In the genomic region with DNA sequence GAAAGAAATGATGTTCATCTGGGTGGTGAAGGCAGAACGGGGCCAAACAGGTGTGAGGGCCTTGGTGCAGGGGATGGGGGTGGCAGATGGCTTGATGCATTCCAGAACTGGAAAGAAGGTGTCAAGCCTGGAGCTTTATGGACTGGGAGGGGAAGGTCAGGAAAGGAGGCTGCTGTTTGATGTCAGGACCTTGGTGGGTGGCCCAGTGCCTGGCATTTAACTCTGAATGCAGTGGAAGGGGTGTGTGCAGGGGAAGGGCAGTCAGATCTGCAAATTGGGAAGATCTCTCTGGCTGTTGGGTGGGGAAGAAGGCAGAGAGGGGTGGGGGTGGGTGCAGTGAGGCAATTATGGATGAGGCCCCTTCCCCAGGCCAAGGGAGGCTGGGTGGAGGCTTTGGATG, we compare ENCODE assay signal across 33 cellular contexts.
"Had no signal": no experiment of that assay in that cellular context is flagged by ENCODE, and none has a peak within 500 bp of the region (broad histone marks: within the 10 kb centered on the region; RNA-seq: fewer than 3 reads in every experiment).

No MANE protein-coding gene starts in this region.

- H3K27ac ChIP-seq: adrenal gland, body of pancreas had no signal

- H3K27me3 Mint-ChIP-seq: activated CD4-positive, alpha-beta T cell treated with anti-CD3 and anti-CD28 coated beads for 36 hours; activated CD4-positive, alpha-beta T cell treated with anti-CD3 and anti-CD28 coated beads, Interleukin-2, amount 10 ng/mL, durations not matched to agents 7 days and 5 days; activated CD8-positive, alpha-beta memory T cell treated with anti-CD3 and anti-CD28 coated beads, Interleukin-2, amount 10 ng/mL, durations not matched to agents 7 days and 5 days; activated naive CD4-positive, alpha-beta T cell treated with anti-CD3 and anti-CD28 coated beads, Interleukin-2, amount 50 U/mL, for 24 hours; activated naive CD8-positive, alpha-beta T cell treated with anti-CD3 and anti-CD28 coated beads for 36 hours; activated naive CD8-positive, alpha-beta T cell treated with anti-CD3 and anti-CD28 coated beads, Interleukin-2, amount 50 U/mL, for 24 hours; effector memory CD8-positive, alpha-beta T cell had no signal

- H3K4me1 ChIP-seq: adrenal gland had no signal

- H3K4me3 Mint-ChIP-seq: activated CD4-positive, alpha-beta T cell treated with anti-CD3 and anti-CD28 coated beads for 36 hours; activated CD4-positive, alpha-beta T cell treated with anti-CD3 and anti-CD28 coated beads, Interleukin-2, amount 10 ng/mL, durations not matched to agents 7 days and 5 days; activated CD8-positive, alpha-beta memory T cell treated with anti-CD3 and anti-CD28 coated beads, Interleukin-2, amount 10 ng/mL, durations not matched to agents 7 days and 5 days; activated CD8-positive, alpha-beta T cell treated with anti-CD3 and anti-CD28 coated beads, Interleukin-2, amount 10 ng/mL, durations not matched to agents 7 days and 5 days; activated naive CD4-positive, alpha-beta T cell treated with anti-CD3 and anti-CD28 coated beads for 36 hours; activated naive CD4-positive, alpha-beta T cell treated with anti-CD3 and anti-CD28 coated beads, Interleukin-2, amount 50 U/mL, for 24 hours; activated naive CD8-positive, alpha-beta T cell treated with anti-CD3 and anti-CD28 coated beads for 36 hours; activated naive CD8-positive, alpha-beta T cell treated with anti-CD3 and anti-CD28 coated beads, Interleukin-2, amount 50 U/mL, for 24 hours; activated T-helper 1 cell treated with anti-CD3 and anti-CD28 coated beads, Interleukin-12 subunit alpha, Interleukin-12 subunit beta, Interleukin-2, Interleukin-4 antibody, amounts not matched to agents 30 ng/mL and 10 ng/mL and 1 ng/mL, durations not matched to agents 14 hours and 24 hours and 36 hours; effector memory CD8-positive, alpha-beta T cell had no signal

- H3K27me3 ChIP-seq: adrenal gland, body of pancreas had no signal

- DNase-seq: activated CD4-positive, alpha-beta T cell treated with anti-CD3 and anti-CD28 coated beads for 36 hours; activated CD4-positive, alpha-beta T cell treated with anti-CD3 and anti-CD28 coated beads, Interleukin-2, amount 10 ng/mL, durations not matched to agents 7 days and 5 days; activated CD4-positive, alpha-beta T cell treated with anti-CD3 and anti-CD28 coated beads, Interleukin-2, amount 50 U/mL, for 4 hours; activated CD4-positive, CD25-positive, alpha-beta regulatory T cell; activated CD4-positive, CD25-positive, alpha-beta regulatory T cell treated with anti-CD3 and anti-CD28 coated beads, Interleukin-2, amount 50 U/mL, for 72 hours; activated CD8-positive, alpha-beta memory T cell treated with anti-CD3 and anti-CD28 coated beads, Interleukin-2, amount 10 ng/mL, durations not matched to agents 7 days and 5 days; activated CD8-positive, alpha-beta memory T cell treated with anti-CD3 and anti-CD28 coated beads, Interleukin-2, amount 50 U/mL, for 4 hours; activated CD8-positive, alpha-beta T cell treated with anti-CD3 and anti-CD28 coated beads, Interleukin-2, amount 10 ng/mL, durations not matched to agents 7 days and 5 days; activated effector memory CD4-positive, alpha-beta T cell treated with anti-CD3 and anti-CD28 coated beads, Interleukin-2, amount 50 U/mL, for 16 hours; activated naive CD4-positive, alpha-beta T cell treated with anti-CD3 and anti-CD28 coated beads for 36 hours; activated naive CD8-positive, alpha-beta T cell treated with anti-CD3 and anti-CD28 coated beads for 36 hours; activated naive CD8-positive, alpha-beta T cell treated with anti-CD3 and anti-CD28 coated beads, Interleukin-2, amount 50 U/mL, for 24 hours; activated T-cell treated with anti-CD3 and anti-CD28 coated beads, Interleukin-2, amount 50 U/mL, for 1 hour; activated T-cell treated with anti-CD3 and anti-CD28 coated beads, Interleukin-2, amount 50 U/mL, for 48 hours; adrenal gland; amygdala; aorta; body of pancreas; caudate nucleus; cortex of kidney; dermis blood vessel endothelial cell; effector CD4-positive, alpha-beta T cell; effector memory CD8-positive, alpha-beta T cell; foreskin fibroblast; head of caudate nucleus; T-helper 1 cell; T-helper 2 cell had no signal

- H3K9me3 ChIP-seq: adrenal gland, body of pancreas had no signal

- H3K36me3 Mint-ChIP-seq: activated CD8-positive, alpha-beta memory T cell treated with anti-CD3 and anti-CD28 coated beads, Interleukin-2, amount 10 ng/mL, durations not matched to agents 7 days and 5 days; activated naive CD4-positive, alpha-beta T cell treated with anti-CD3 and anti-CD28 coated beads, Interleukin-2, amount 50 U/mL, for 24 hours; activated naive CD8-positive, alpha-beta T cell treated with anti-CD3 and anti-CD28 coated beads for 36 hours had no signal

- H3K27ac Mint-ChIP-seq: activated CD4-positive, alpha-beta T cell treated with anti-CD3 and anti-CD28 coated beads for 36 hours; activated CD4-positive, alpha-beta T cell treated with anti-CD3 and anti-CD28 coated beads, Interleukin-2, amount 10 ng/mL, durations not matched to agents 7 days and 5 days; activated CD8-positive, alpha-beta memory T cell treated with anti-CD3 and anti-CD28 coated beads, Interleukin-2, amount 10 ng/mL, durations not matched to agents 7 days and 5 days; activated CD8-positive, alpha-beta T cell treated with anti-CD3 and anti-CD28 coated beads, Interleukin-2, amount 10 ng/mL, durations not matched to agents 7 days and 5 days; activated naive CD4-positive, alpha-beta T cell treated with anti-CD3 and anti-CD28 coated beads for 36 hours; activated naive CD4-positive, alpha-beta T cell treated with anti-CD3 and anti-CD28 coated beads, Interleukin-2, amount 50 U/mL, for 24 hours; activated naive CD8-positive, alpha-beta T cell treated with anti-CD3 and anti-CD28 coated beads for 36 hours; activated naive CD8-positive, alpha-beta T cell treated with anti-CD3 and anti-CD28 coated beads, Interleukin-2, amount 50 U/mL, for 24 hours; activated T-helper 1 cell treated with anti-CD3 and anti-CD28 coated beads, Interleukin-12 subunit alpha, Interleukin-12 subunit beta, Interleukin-2, Interleukin-4 antibody, amounts not matched to agents 30 ng/mL and 10 ng/mL and 1 ng/mL, durations not matched to agents 14 hours and 24 hours and 36 hours; activated T-helper 2 cell treated with anti-CD3 and anti-CD28 coated beads, Interferon-gamma antibody, Interleukin-2, Interleukin-4, amounts not matched to agents 10 μg/mL and 5 μg/mL and 100 μg/mL, durations not matched to agents 14 hours and 24 hours and 36 hours had no signal

- H3K4me3 ChIP-seq: adrenal gland, body of pancreas had no signal

- H3K4me1 Mint-ChIP-seq: activated naive CD4-positive, alpha-beta T cell treated with anti-CD3 and anti-CD28 coated beads, Interleukin-2, amount 50 U/mL, for 24 hours; activated naive CD8-positive, alpha-beta T cell treated with anti-CD3 and anti-CD28 coated beads for 36 hours; activated naive CD8-positive, alpha-beta T cell treated with anti-CD3 and anti-CD28 coated beads, Interleukin-2, amount 50 U/mL, for 24 hours had no signal

- FAIRE-seq: colon, endometrium, frontal cortex had no signal

- H3K9me3 Mint-ChIP-seq: activated CD4-positive, alpha-beta T cell treated with anti-CD3 and anti-CD28 coated beads, Interleukin-2, amount 10 ng/mL, durations not matched to agents 7 days and 5 days; activated naive CD4-positive, alpha-beta T cell treated with anti-CD3 and anti-CD28 coated beads for 36 hours; activated naive CD4-positive, alpha-beta T cell treated with anti-CD3 and anti-CD28 coated beads, Interleukin-2, amount 50 U/mL, for 24 hours; activated naive CD8-positive, alpha-beta T cell treated with anti-CD3 and anti-CD28 coated beads for 36 hours; activated naive CD8-positive, alpha-beta T cell treated with anti-CD3 and anti-CD28 coated beads, Interleukin-2, amount 50 U/mL, for 24 hours; activated T-helper 1 cell treated with anti-CD3 and anti-CD28 coated beads, Interleukin-12 subunit alpha, Interleukin-12 subunit beta, Interleukin-2, Interleukin-4 antibody, amounts not matched to agents 30 ng/mL and 10 ng/mL and 1 ng/mL, durations not matched to agents 14 hours and 24 hours and 36 hours; activated T-helper 2 cell treated with anti-CD3 and anti-CD28 coated beads, Interferon-gamma antibody, Interleukin-2, Interleukin-4, amounts not matched to agents 10 μg/mL and 5 μg/mL and 100 μg/mL, durations not matched to agents 14 hours and 24 hours and 36 hours; effector memory CD8-positive, alpha-beta T cell had no signal
